1 cellular context compared by ENCODE assay signal in genomic region chr10:96043157-96043894, GRCh38.
TF ChIP-seq lines count a peak whose summit lies in the region.

TSS of gene CCNJ (plus strand) at chr10:96043583. CDS start at chr10:96044394, 811 bp downstream.

TF ChIP-seq in K562, 482 proteins besides CTCF, POLR2A, EP300 and RAD21 (continued from another document and continues in another):
- TF ChIP-seq E2F1 (CRISPR knock-in tag; IDR thresholded peaks at IDR 0.05): peak; percentile 75; the same call in 1 of the 2 replicates
- TF ChIP-seq PTBP1 (IDR thresholded peaks at IDR 0.05; ENCODE audit: low read depth, low read length): no peak
- TF ChIP-seq FOXP1 (CRISPR knock-in tag; IDR thresholded peaks at IDR 0.05): peak; percentile 89
- peak; percentile 30 for TF ChIP-seq FIP1L1 (IDR thresholded peaks at IDR 0.05; ENCODE audit: low read depth, low read length, poor library complexity, severe bottlenecking)
- no peak for TF ChIP-seq HOXB6 (CRISPR knock-in tag; IDR thresholded peaks at IDR 0.05; ENCODE audit: borderline replicate concordance)
- TF ChIP-seq CREB1 (IDR thresholded peaks at IDR 0.05): no peak
- TF ChIP-seq CREB1 (CRISPR knock-in tag; IDR thresholded peaks at IDR 0.05): 0 out of 2 replicates have a peak, but pooled peaks have one; percentile 2
- TF ChIP-seq NFATC3 (IDR thresholded peaks at IDR 0.05): no peak
- TF ChIP-seq ZNF780A (CRISPR knock-in tag; IDR thresholded peaks at IDR 0.05): no peak
- no peak for TF ChIP-seq NKRF (IDR thresholded peaks at IDR 0.05; ENCODE audit: borderline replicate concordance)
- peak; percentile 49 for TF ChIP-seq SAP30 (IDR thresholded peaks at IDR 0.05; ENCODE audit: borderline replicate concordance, insufficient read depth, low read depth, low read length, poor library complexity, severe bottlenecking)
- no peak for TF ChIP-seq ARID3B (CRISPR knock-in tag; IDR thresholded peaks at IDR 0.05; ENCODE audit: borderline replicate concordance)
- TF ChIP-seq ZNF75A (CRISPR knock-in tag; IDR thresholded peaks at IDR 0.05): no peak
- no peak for TF ChIP-seq U2AF1 (optimal IDR thresholded peaks at IDR 0.05; ENCODE audit: low read depth, low read length)
- peak; percentile 52; the same call in 1 of the 2 replicates for TF ChIP-seq SOX6 (IDR thresholded peaks at IDR 0.05)
- TF ChIP-seq ZKSCAN3 (CRISPR knock-in tag; IDR thresholded peaks at IDR 0.05): no peak
- TF ChIP-seq ZNF239 (CRISPR knock-in tag; IDR thresholded peaks at IDR 0.05): no peak
- no peak for TF ChIP-seq ZFP1 (CRISPR knock-in tag; IDR thresholded peaks at IDR 0.05)
- TF ChIP-seq SFPQ (IDR thresholded peaks at IDR 0.05; ENCODE audit: low read depth, low read length): no peak
- TF ChIP-seq ZNF766 (CRISPR knock-in tag; conservative IDR thresholded peaks at IDR 0.05): no peak
- TF ChIP-seq MLLT1 (IDR thresholded peaks at IDR 0.05): no peak
- TF ChIP-seq PHF20 (IDR thresholded peaks at IDR 0.05; ENCODE audit: partially characterized antibody): no peak
- TF ChIP-seq ZKSCAN8 (CRISPR knock-in tag; IDR thresholded peaks at IDR 0.05): no peak
- no peak for TF ChIP-seq ELF2 (CRISPR knock-in tag; IDR thresholded peaks at IDR 0.05)
- no peak for TF ChIP-seq KDM2B (CRISPR knock-in tag; IDR thresholded peaks at IDR 0.05)
- TF ChIP-seq SMARCE1 (IDR thresholded peaks at IDR 0.05): no peak
- no peak for TF ChIP-seq NFIX (CRISPR knock-in tag; IDR thresholded peaks at IDR 0.05; ENCODE audit: low read depth)
- no peak for TF ChIP-seq MTA1 (IDR thresholded peaks at IDR 0.05; ENCODE audit: borderline replicate concordance)
- TF ChIP-seq MYC (IDR thresholded peaks at IDR 0.05; ENCODE audit: low read depth, low read length): peak; percentile 71
- no peak for TF ChIP-seq MYC (CRISPR knock-in tag; IDR thresholded peaks at IDR 0.05; ENCODE audit: borderline replicate concordance, low read depth)
- TF ChIP-seq CHD2 (IDR thresholded peaks at IDR 0.05; ENCODE audit: low read depth, low read length): peak; percentile 97
- TF ChIP-seq SMAD3 (CRISPR knock-in tag; conservative IDR thresholded peaks at IDR 0.05): no peak
- no peak for TF ChIP-seq BHLHE40 (IDR thresholded peaks at IDR 0.05; ENCODE audit: low read length)
- TF ChIP-seq ELK1 (CRISPR knock-in tag; IDR thresholded peaks at IDR 0.05): no peak
- TF ChIP-seq GTF2B (IDR thresholded peaks at IDR 0.05; ENCODE audit: extremely low read depth, insufficient read length): no peak
- TF ChIP-seq JUN (IDR thresholded peaks at IDR 0.05; ENCODE audit: borderline replicate concordance, low read depth, low read length): no peak
- TF ChIP-seq JUN (CRISPR knock-in tag; IDR thresholded peaks at IDR 0.05; ENCODE audit: borderline replicate concordance): no peak
- peak; percentile 78 for TF ChIP-seq FOS (IDR thresholded peaks at IDR 0.05; ENCODE audit: extremely low read depth, insufficient read length)
- no peak for TF ChIP-seq SLC30A9 (CRISPR knock-in tag; IDR thresholded peaks at IDR 0.05)
- no peak for TF ChIP-seq BRF1 (IDR thresholded peaks at IDR 0.05; ENCODE audit: borderline replicate concordance, extremely low read depth, insufficient read length)
- peak; percentile 59 for TF ChIP-seq PRDM10 (IDR thresholded peaks at IDR 0.05; ENCODE audit: partially characterized antibody)
- TF ChIP-seq ZNF3 (CRISPR knock-in tag; IDR thresholded peaks at IDR 0.05): no peak
- no peak for TF ChIP-seq TOE1 (IDR thresholded peaks at IDR 0.05; ENCODE audit: borderline replicate concordance)
- TF ChIP-seq TOE1 (CRISPR knock-in tag; IDR thresholded peaks at IDR 0.05; ENCODE audit: borderline replicate concordance, low read depth): no peak
- TF ChIP-seq EWSR1 (IDR thresholded peaks at IDR 0.05; ENCODE audit: borderline replicate concordance, low read depth, partially characterized antibody): no peak
- TF ChIP-seq RREB1 (CRISPR knock-in tag; IDR thresholded peaks at IDR 0.05): no peak
